In genomic region chr10:96512524-96512991, GRCh38 we compare ENCODE assay signal across 8 cellular contexts. TPM values are rescaled to one million over a fixed set of nuclear protein-coding genes. Genes with fewer than 3 reads are reported as not detected.
DNase-seq lines count a peak whose midpoint lies in the region; ATAC-seq and TF ChIP-seq lines count a peak whose summit lies in the region.

No MANE protein-coding gene starts in this region.

- no peaks in the 10 kb centered on the region for H3K9me3 ChIP-seq in HAP-1

- H3K36me3 Mint-ChIP-seq in activated naive CD4-positive, alpha-beta T cell treated with anti-CD3 and anti-CD28 coated beads, Interleukin-2, amount 10 ng/mL, durations not matched to agents 7 days and 5 days, result no peaks in the 10 kb centered on the region

- H3K4me3 ChIP-seq in HAP-1, result peak overlapping the region; percentile 43
- H3K4me3 ChIP-seq in retinal pigment epithelial cell (ENCODE audit: low read length), result peak overlapping the region; percentile 47

- H3K27me3 ChIP-seq in HAP-1 (ENCODE audit: low read depth), result peaks cover 6% of the 10 kb centered on the region

- H3K4me1 Mint-ChIP-seq in activated naive CD4-positive, alpha-beta T cell treated with anti-CD3 and anti-CD28 coated beads, Interleukin-2, amount 10 ng/mL, durations not matched to agents 7 days and 5 days, result peaks cover 16% of the 10 kb centered on the region

- ATAC-seq in left cardiac atrium, result peak; percentile 14 to 27

- DNase-seq in AG08396 (ENCODE audit: low spot score), result peak; percentile 31
- DNase-seq in HAP-1 (ENCODE audit: low spot score in 2 of 2), result peak; percentile 26 to 46
- peak; percentile 32 for DNase-seq in activated naive CD4-positive, alpha-beta T cell treated with anti-CD3 and anti-CD28 coated beads, Interleukin-2, amount 10 ng/mL, durations not matched to agents 7 days and 5 days
- DNase-seq in left cardiac atrium, result peak; percentile 33
- DNase-seq in retinal pigment epithelial cell (ENCODE audit: low read depth), result no peak
- no peak for DNase-seq in NCI-H1694 (lab: John Stamatoyannopoulos, UW)
- no peak for DNase-seq in dedifferentiated amniotic fluid mesenchymal stem cell (ENCODE audit: extremely low spot score)
- DNase-seq in NCI-H2171 (lab: John Stamatoyannopoulos, UW), result no peak

- H3K4me3 Mint-ChIP-seq in activated naive CD4-positive, alpha-beta T cell treated with anti-CD3 and anti-CD28 coated beads, Interleukin-2, amount 10 ng/mL, durations not matched to agents 7 days and 5 days, result peak overlapping the region; percentile 44

- H3K27me3 Mint-ChIP-seq in activated naive CD4-positive, alpha-beta T cell treated with anti-CD3 and anti-CD28 coated beads, Interleukin-2, amount 10 ng/mL, durations not matched to agents 7 days and 5 days, result peaks cover 86% of the 10 kb centered on the region

- no peaks in the 10 kb centered on the region for H3K9me3 Mint-ChIP-seq in activated naive CD4-positive, alpha-beta T cell treated with anti-CD3 and anti-CD28 coated beads, Interleukin-2, amount 10 ng/mL, durations not matched to agents 7 days and 5 days

- no peaks in the 10 kb centered on the region for H3K36me3 ChIP-seq in HAP-1 (replicated peaks)

- in situ Hi-C loops in HAP-1 (cut with MboI; ENCODE audit: low sequenced_read_pairs), result loop anchor here (5.0 kb wide), 1 partner anchor 115 kb away; no protein-coding TSS in a partner anchor

- H3K27ac Mint-ChIP-seq in activated naive CD4-positive, alpha-beta T cell treated with anti-CD3 and anti-CD28 coated beads, Interleukin-2, amount 10 ng/mL, durations not matched to agents 7 days and 5 days, result no peak overlapping the region

- CTCF ChIA-PET in activated naive CD4-positive, alpha-beta T cell treated with anti-CD3 and anti-CD28 coated beads, Interleukin-2, amount 10 ng/mL, durations not matched to agents 7 days and 5 days (lab: Charles Lee), result interaction anchor here (1.3 to 2.1 kb wide), 3 partner anchors 15 to 117 kb away, joined by 4 to 7 read pairs (median 4); no protein-coding TSS in a partner anchor

- no peak for TF ChIP-seq CTCF in retinal pigment epithelial cell (conservative IDR thresholded peaks at IDR 0.05; ENCODE audit: low read depth, low read length)

- intact Hi-C loops in left cardiac atrium (cut with DNase I), result loop anchor here (2.0 to 5.0 kb wide), 2 partner anchors 115 to 116 kb away; no protein-coding TSS in a partner anchor

- H3K4me1 ChIP-seq in HAP-1, result peaks cover 5% of the 10 kb centered on the region

RNA-seq across cellular contexts. Expression of gene TLL2, which starts 1.2 kb away (rescaled TPM):
- total RNA-seq in left cardiac atrium, result 10 to 100 TPM in 1 of 2 donors, 1 to 10 TPM in 1; 1.5 to 11.5 TPM

Comparison
In these comparisons a context has a peak if more than half of its experiments do, and no peak if none do; other contexts are left out.
1. DNase-seq: peak in AG08396 (single experiment), HAP-1 (2 of 2), activated naive CD4-positive, alpha-beta T cell treated with anti-CD3 and anti-CD28 coated beads, Interleukin-2, amount 10 ng/mL, durations not matched to agents 7 days and 5 days (single experiment) and left cardiac atrium (single experiment); none in retinal pigment epithelial cell (single experiment), NCI-H1694 (single experiment), dedifferentiated amniotic fluid mesenchymal stem cell (single experiment) and NCI-H2171 (single experiment).